In the genomic region with DNA sequence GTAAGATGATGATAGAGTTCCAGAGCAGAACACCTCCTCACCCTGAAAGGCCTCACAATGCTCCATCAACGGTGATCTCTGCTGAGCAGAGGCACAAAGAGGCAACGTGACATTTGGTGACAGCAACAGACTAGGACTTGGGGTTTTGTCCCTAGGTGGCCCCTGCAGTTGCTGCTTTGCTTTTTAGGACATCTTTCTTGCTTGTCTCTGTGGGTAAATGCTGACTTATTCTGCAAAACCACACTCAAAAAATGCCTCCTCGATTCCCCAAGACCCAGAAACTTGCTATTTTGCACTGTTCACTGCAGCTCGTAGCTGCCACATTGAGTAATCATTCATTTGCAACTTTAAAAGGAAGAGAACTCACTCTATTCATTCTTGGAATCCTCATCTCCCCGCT, we compare ENCODE assay signal across 15 cellular contexts.
DNase-seq lines count a peak whose midpoint lies in the region; ATAC-seq and TF ChIP-seq lines count a peak whose summit lies in the region.
"Had no signal": no experiment of that assay in that cellular context is flagged by ENCODE, and none has a peak within 500 bp of the region (broad histone marks: within the 10 kb centered on the region; RNA-seq: fewer than 3 reads in every experiment).

No MANE protein-coding gene starts in this region.

- no peak overlapping the region for H3K4me3 Mint-ChIP-seq in activated CD4-positive, alpha-beta T cell treated with anti-CD3 and anti-CD28 coated beads for 36 hours
- H3K4me3 Mint-ChIP-seq in mesothelial cell of epicardium = no peak overlapping the region
- H3K4me3 Mint-ChIP-seq: activated naive CD4-positive, alpha-beta T cell treated with anti-CD3 and anti-CD28 coated beads, Interleukin-2, amount 10 ng/mL, durations not matched to agents 7 days and 5 days had no signal

- H3K9me3 ChIP-seq in neutrophil = no peaks in the 10 kb centered on the region

- H3K27me3 ChIP-seq in neutrophil = no peaks in the 10 kb centered on the region
- H3K27me3 ChIP-seq: foreskin keratinocyte had no signal

- H3K27me3 Mint-ChIP-seq in activated CD4-positive, alpha-beta T cell treated with anti-CD3 and anti-CD28 coated beads for 36 hours = peaks cover 4% of the 10 kb centered on the region
- peaks cover 4% of the 10 kb centered on the region for H3K27me3 Mint-ChIP-seq in mesothelial cell of epicardium (ENCODE audit: low read depth)

- peak; percentile 76 for ATAC-seq in activated CD4-positive, alpha-beta T cell treated with anti-CD3 and anti-CD28 coated beads for 36 hours
- peak; percentile 46 for ATAC-seq in GM21529 (IDR thresholded peaks at IDR 0.05; ENCODE audit: unreplicated experiment)
- ATAC-seq: foreskin keratinocyte had no signal

- H3K4me3 ChIP-seq in neutrophil (ENCODE audit: low read depth in 1 of 2, low read length in 1 of 2) = no peak overlapping the region

- intact Hi-C loops in activated CD4-positive, alpha-beta T cell treated with anti-CD3 and anti-CD28 coated beads for 36 hours (cut with DNase I, micrococcal nuclease) = loop anchor here (2.0 to 10.0 kb wide), 2 partner anchors 114 to 120 kb away; no protein-coding TSS in a partner anchor

- H3K36me3 ChIP-seq in neutrophil = no peaks in the 10 kb centered on the region

- TF ChIP-seq CTCF in neutrophil (IDR thresholded peaks at IDR 0.05) (no peak), RWPE1 (conservative IDR thresholded peaks at IDR 0.05; ENCODE audit: low read depth) (no peak), mesothelial cell of epicardium (IDR thresholded peaks at IDR 0.05; ENCODE audit: unreplicated experiment) (no peak)

- DNase-seq in activated CD4-positive, alpha-beta T cell treated with anti-CD3 and anti-CD28 coated beads for 36 hours = peak; percentile 64
- no peak for DNase-seq in activated CD4-positive, alpha-beta T cell treated with anti-CD3 and anti-CD28 coated beads for 4 hours
- peak; percentile 51 for DNase-seq in MV-4-11 (lab: John Stamatoyannopoulos, UW)
- no peak for DNase-seq in RWPE1 (ENCODE audit: low spot score)
- no peak for DNase-seq in mesothelial cell of epicardium (ENCODE audit: low spot score in 2 of 2, unreplicated experiment in 2 of 2)
- no peak for DNase-seq in NCI-H345 treated with DMSO at 0.1 percent for 48 hours (lab: John Stamatoyannopoulos, UW; ENCODE audit: unreplicated experiment)
- DNase-seq: activated naive CD4-positive, alpha-beta T cell treated with anti-CD3 and anti-CD28 coated beads, Interleukin-2, amount 10 ng/mL, durations not matched to agents 7 days and 5 days; cortex of kidney; DMS79; foreskin keratinocyte; naive B cell; NCI-H187; OCI-M1 had no signal

- CTCF ChIA-PET in activated CD4-positive, alpha-beta T cell treated with anti-CD3 and anti-CD28 coated beads for 36 hours (lab: Charles Lee) = interaction anchor here (1.1 kb wide), 1 partner anchor 10 kb away, joined by 3 read pairs; no protein-coding TSS in a partner anchor
- CTCF ChIA-PET in RWPE1 (lab: Yijun Ruan, JAX) = no interaction called here

- peaks cover 51 to 57% of the 10 kb centered on the region in 2 experiments for H3K4me1 ChIP-seq in neutrophil (ENCODE audit: control insufficient read depth in 1 of 2, insufficient read depth in 1 of 2, low read depth in 1 of 2, low read length in 1 of 2)

- no peaks in the 10 kb centered on the region for H3K36me3 Mint-ChIP-seq in activated CD4-positive, alpha-beta T cell treated with anti-CD3 and anti-CD28 coated beads for 36 hours (ENCODE audit: low read depth)
- H3K36me3 Mint-ChIP-seq in mesothelial cell of epicardium = no peaks in the 10 kb centered on the region
- H3K36me3 Mint-ChIP-seq: activated naive CD4-positive, alpha-beta T cell treated with anti-CD3 and anti-CD28 coated beads, Interleukin-2, amount 10 ng/mL, durations not matched to agents 7 days and 5 days; naive B cell had no signal

- H3K9me3 Mint-ChIP-seq in activated CD4-positive, alpha-beta T cell treated with anti-CD3 and anti-CD28 coated beads for 36 hours (ENCODE audit: low read depth) = no peaks in the 10 kb centered on the region
- no peaks in the 10 kb centered on the region for H3K9me3 Mint-ChIP-seq in mesothelial cell of epicardium
- H3K9me3 Mint-ChIP-seq: activated naive CD4-positive, alpha-beta T cell treated with anti-CD3 and anti-CD28 coated beads, Interleukin-2, amount 10 ng/mL, durations not matched to agents 7 days and 5 days; naive B cell had no signal

- POLR2A ChIA-PET in activated CD4-positive, alpha-beta T cell treated with anti-CD3 and anti-CD28 coated beads for 36 hours (lab: Charles Lee) = no interaction called here
- POLR2A ChIA-PET in RWPE1 (lab: Yijun Ruan, JAX; ENCODE audit: low non-redundant PET) = no interaction called here

- H3K27ac Mint-ChIP-seq in activated CD4-positive, alpha-beta T cell treated with anti-CD3 and anti-CD28 coated beads for 36 hours = peak overlapping the region; percentile 29
- H3K27ac Mint-ChIP-seq in mesothelial cell of epicardium = no peak overlapping the region
- H3K27ac Mint-ChIP-seq: activated naive CD4-positive, alpha-beta T cell treated with anti-CD3 and anti-CD28 coated beads, Interleukin-2, amount 10 ng/mL, durations not matched to agents 7 days and 5 days had no signal

- peaks cover 40% of the 10 kb centered on the region for H3K4me1 Mint-ChIP-seq in activated CD4-positive, alpha-beta T cell treated with anti-CD3 and anti-CD28 coated beads for 36 hours
- peaks cover 2% of the 10 kb centered on the region for H3K4me1 Mint-ChIP-seq in mesothelial cell of epicardium

- H3K27ac ChIP-seq in neutrophil = peak overlapping the region; percentile 18
- no peak overlapping the region for H3K27ac ChIP-seq in RWPE1
- H3K27ac ChIP-seq: foreskin keratinocyte had no signal

Comparison
In these comparisons a context has a peak if more than half of its experiments do, and no peak if none do; other contexts are left out.
1. DNase-seq: peak in activated CD4-positive, alpha-beta T cell treated with anti-CD3 and anti-CD28 coated beads for 36 hours (single experiment) and MV-4-11 (single experiment); none in activated CD4-positive, alpha-beta T cell treated with anti-CD3 and anti-CD28 coated beads for 4 hours (0 of 2), RWPE1 (single experiment), mesothelial cell of epicardium (0 of 2) and NCI-H345 treated with DMSO at 0.1 percent for 48 hours (single experiment).